ENCODE assay signal across 19 cellular contexts in the genomic region with DNA sequence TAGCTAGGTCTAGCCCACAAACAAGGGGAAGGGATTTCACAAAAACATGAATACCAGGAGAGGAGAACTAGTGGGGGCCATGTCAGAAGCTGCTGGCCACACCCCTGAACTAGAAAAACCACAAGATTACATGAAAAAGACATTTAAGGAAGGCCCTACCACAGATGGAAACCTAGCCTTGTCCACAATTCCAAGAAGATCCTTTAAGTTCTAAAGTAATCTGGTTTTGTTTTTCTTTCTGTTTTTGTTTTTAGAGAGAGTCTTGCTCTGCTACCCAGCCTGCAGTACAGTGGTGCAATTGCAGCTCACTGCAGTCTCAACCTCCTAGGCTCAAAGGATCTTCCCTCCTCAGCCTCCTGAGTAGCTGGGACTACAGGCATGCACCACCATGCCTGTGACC. TPM values are rescaled to one million over a fixed set of nuclear protein-coding genes. Genes with fewer than 3 reads are reported as not detected.
DNase-seq lines count a peak whose midpoint lies in the region; ATAC-seq and TF ChIP-seq lines count a peak whose summit lies in the region.
"Had no signal": no experiment of that assay in that cellular context is flagged by ENCODE, and none has a peak within 500 bp of the region (broad histone marks: within the 10 kb centered on the region; RNA-seq: fewer than 3 reads in every experiment).

No MANE protein-coding gene starts in this region.

- intact Hi-C loops in activated CD4-positive, alpha-beta T cell treated with anti-CD3 and anti-CD28 coated beads, Interleukin-2, amount 10 ng/mL, durations not matched to agents 24 days and 14 days (cut with micrococcal nuclease), result loop anchor here (1.0 kb wide), 1 partner anchor 10 kb away; no protein-coding TSS in a partner anchor
- intact Hi-C loops in gastrocnemius medialis (cut with DNase I; ENCODE audit: low total_unique reads), result no loop called here

- TF ChIP-seq POLR2A in gastrocnemius medialis (IDR thresholded peaks at IDR 0.05), result no peak

- H3K4me1 ChIP-seq in lung (ENCODE audit: control insufficient read depth in 2 of 2, insufficient read depth in 2 of 2, low read length in 2 of 2), result no peaks in the 10 kb centered on the region
- peaks cover 0 to 2% of the 10 kb centered on the region in 2 donors for H3K4me1 ChIP-seq in gastrocnemius medialis
- H3K4me1 ChIP-seq: A549 had no signal

- TF ChIP-seq CTCF in lung (IDR thresholded peaks at IDR 0.05; ENCODE audit: control extremely low read depth, extremely low read depth), result no peak
- no peak for TF ChIP-seq CTCF in gastrocnemius medialis (IDR thresholded peaks at IDR 0.05 in 4 of 5, conservative IDR thresholded peaks at IDR 0.05 in 1 of 5)

- H3K4me3 Mint-ChIP-seq in activated CD4-positive, alpha-beta T cell treated with anti-CD3 and anti-CD28 coated beads, Interleukin-2, amount 10 ng/mL, durations not matched to agents 24 days and 14 days, result peak overlapping the region; percentile 10
- H3K4me3 Mint-ChIP-seq in T-helper 1 cell treated with Interleukin-12 subunit alpha and Interleukin-12 subunit beta and Interleukin-4 antibody, amounts not matched to agents 30 μg/mL and 1 μg/mL, for 36 hours, result peak overlapping the region; percentile 63

- H3K36me3 Mint-ChIP-seq in activated CD4-positive, alpha-beta T cell treated with anti-CD3 and anti-CD28 coated beads, Interleukin-2, amount 10 ng/mL, durations not matched to agents 24 days and 14 days (ENCODE audit: low read depth), result peaks cover 20% of the 10 kb centered on the region
- H3K36me3 Mint-ChIP-seq in T-helper 1 cell treated with Interleukin-12 subunit alpha and Interleukin-12 subunit beta and Interleukin-4 antibody, amounts not matched to agents 30 μg/mL and 1 μg/mL, for 36 hours (ENCODE audit: low read depth), result peaks cover 25% of the 10 kb centered on the region

- no peaks in the 10 kb centered on the region for H3K27me3 Mint-ChIP-seq in activated CD4-positive, alpha-beta T cell treated with anti-CD3 and anti-CD28 coated beads, Interleukin-2, amount 10 ng/mL, durations not matched to agents 24 days and 14 days
- H3K27me3 Mint-ChIP-seq in T-helper 1 cell treated with Interleukin-12 subunit alpha and Interleukin-12 subunit beta and Interleukin-4 antibody, amounts not matched to agents 30 μg/mL and 1 μg/mL, for 36 hours (ENCODE audit: low read depth), result no peaks in the 10 kb centered on the region

- no peak overlapping the region for H3K4me3 ChIP-seq in lung
- no peak overlapping the region for H3K4me3 ChIP-seq in gastrocnemius medialis
- H3K4me3 ChIP-seq: A549, BLaER1, GM12878 had no signal

- H3K9me3 ChIP-seq in lung (ENCODE audit: control insufficient read depth in 2 of 2, insufficient read depth in 1 of 2, low read length in 1 of 2) (peaks cover 0 to 7% of the 10 kb centered on the region in 2 donors), gastrocnemius medialis (no peaks in the 10 kb centered on the region)

- peaks cover 46% of the 10 kb centered on the region for H3K4me1 Mint-ChIP-seq in activated CD4-positive, alpha-beta T cell treated with anti-CD3 and anti-CD28 coated beads, Interleukin-2, amount 10 ng/mL, durations not matched to agents 24 days and 14 days
- H3K4me1 Mint-ChIP-seq in T-helper 1 cell treated with Interleukin-12 subunit alpha and Interleukin-12 subunit beta and Interleukin-4 antibody, amounts not matched to agents 30 μg/mL and 1 μg/mL, for 36 hours (ENCODE audit: low read depth), result peaks cover 57% of the 10 kb centered on the region

- H3K27me3 ChIP-seq in lung (ENCODE audit: control insufficient read depth, insufficient read depth) (no peaks in the 10 kb centered on the region), gastrocnemius medialis (no peaks in the 10 kb centered on the region)
- H3K27me3 ChIP-seq: BLaER1 had no signal

- peak; percentile 69 for DNase-seq in activated CD4-positive, alpha-beta T cell treated with anti-CD3 and anti-CD28 coated beads, Interleukin-2, amount 10 ng/mL, durations not matched to agents 24 days and 14 days
- DNase-seq in activated CD4-positive, alpha-beta T cell treated with anti-CD3 and anti-CD28 coated beads, Interleukin-2, amount 50 U/mL, for 1 hour, result no peak
- DNase-seq in KBM-7 (peak; percentile 85), lung (ENCODE audit: low spot score) (no peak), DMS114 treated with DMSO at 0.1 percent for 48 hours (lab: John Stamatoyannopoulos, UW; ENCODE audit: unreplicated experiment) (no peak), gastrocnemius medialis (no peak)
- DNase-seq: activated effector memory CD4-positive, alpha-beta T cell treated with anti-CD3 and anti-CD28 coated beads, Interleukin-2, amount 50 U/mL, for 16 hours; aorta; effector CD4-positive, alpha-beta T cell; kidney glomerular epithelial cell; NCI-H1417; NCI-H2171 treated with DMSO at 0.1 percent for 48 hours; NCI-H774 had no signal

- no peaks in the 10 kb centered on the region for H3K36me3 ChIP-seq in lung (ENCODE audit: control insufficient read depth in 2 of 2, insufficient read depth in 2 of 2, low read length in 2 of 2)
- no peaks in the 10 kb centered on the region for H3K36me3 ChIP-seq in gastrocnemius medialis
- H3K36me3 ChIP-seq: BLaER1 had no signal

- ATAC-seq in lung (ENCODE audit: insufficient read depth, low FRiP score) (peak; percentile 40), HG03521 (IDR thresholded peaks at IDR 0.05; ENCODE audit: unreplicated experiment) (no peak), gastrocnemius medialis (no peak)
- ATAC-seq: A549, GM12878 had no signal

- in situ Hi-C loops in KBM-7 (cut with MboI; ENCODE audit: low pct_unique_long_range_greater_than_20kb, low sequenced_read_pairs) (no loop called here), gastrocnemius medialis (cut with MboI; ENCODE audit: low sequenced_read_pairs in 4 of 4) (no loop called here)

- H3K9me3 Mint-ChIP-seq in activated CD4-positive, alpha-beta T cell treated with anti-CD3 and anti-CD28 coated beads, Interleukin-2, amount 10 ng/mL, durations not matched to agents 24 days and 14 days, result peaks cover 9% of the 10 kb centered on the region
- H3K9me3 Mint-ChIP-seq in T-helper 1 cell treated with Interleukin-12 subunit alpha and Interleukin-12 subunit beta and Interleukin-4 antibody, amounts not matched to agents 30 μg/mL and 1 μg/mL, for 36 hours, result peaks cover 25% of the 10 kb centered on the region

- no peak overlapping the region for H3K27ac ChIP-seq in lung (ENCODE audit: low read depth in 1 of 2, low read length in 1 of 2)
- no peak overlapping the region for H3K27ac ChIP-seq in gastrocnemius medialis
- H3K27ac ChIP-seq: A549, BLaER1 had no signal

- peak overlapping the region; percentile 83 for H3K27ac Mint-ChIP-seq in activated CD4-positive, alpha-beta T cell treated with anti-CD3 and anti-CD28 coated beads, Interleukin-2, amount 10 ng/mL, durations not matched to agents 24 days and 14 days
- peak overlapping the region; percentile 89 for H3K27ac Mint-ChIP-seq in T-helper 1 cell treated with Interleukin-12 subunit alpha and Interleukin-12 subunit beta and Interleukin-4 antibody, amounts not matched to agents 30 μg/mL and 1 μg/mL, for 36 hours
- H3K27ac Mint-ChIP-seq: progenitor cell of endocrine pancreas had no signal

RNA-seq across cellular contexts. Expression of gene CAB39, which starts 34.2 kb away (rescaled TPM):
- 166 and 168 TPM in 2 replicates for total RNA-seq in activated CD4-positive, alpha-beta T cell treated with anti-CD3 and anti-CD28 coated beads, Interleukin-2, amount 10 ng/mL, durations not matched to agents 24 days and 14 days
- total RNA-seq in lung (100 to 1,000 TPM in 1 of 2 donors, 10 to 100 TPM in 1; 69.1 to 123 TPM), gastrocnemius medialis (100 to 1,000 TPM in 3 of 4 donors, 10 to 100 TPM in 1; 93.9 to 211 (median 133) TPM)
- 10 to 100 TPM; 19.4 to 45.1 TPM for polyA plus RNA-seq in lung

Comparison
In these comparisons a context has a peak if more than half of its experiments do, and no peak if none do; other contexts are left out.
1. DNase-seq: peak in activated CD4-positive, alpha-beta T cell treated with anti-CD3 and anti-CD28 coated beads, Interleukin-2, amount 10 ng/mL, durations not matched to agents 24 days and 14 days (single experiment) and KBM-7 (single experiment); none in activated CD4-positive, alpha-beta T cell treated with anti-CD3 and anti-CD28 coated beads, Interleukin-2, amount 50 U/mL, for 1 hour (single experiment), lung (single experiment), DMS114 treated with DMSO at 0.1 percent for 48 hours (single experiment) and gastrocnemius medialis (0 of 2).